In genomic region chr2:37344453-37345361, GRCh38 we compare ENCODE assay signal across 8 cellular contexts. TPM values are rescaled to one million over a fixed set of nuclear protein-coding genes. Genes with fewer than 3 reads are reported as not detected.
DNase-seq lines count a peak whose midpoint lies in the region; ATAC-seq and TF ChIP-seq lines count a peak whose summit lies in the region.

QPCT (plus strand) TSS chr2:37344630; CDS start chr2:37344732, 102 bp downstream.

- CTCF ChIA-PET in WTC11 (lab: Charles Lee) = interaction anchor here (0.6 to 2.7 kb wide), 3 partner anchors 52 to 646 kb away, joined by 3 to 17 read pairs (median 8); no protein-coding TSS in a partner anchor

- H3K9me3 Mint-ChIP-seq in WTC11 = no peaks in the 10 kb centered on the region
- H3K9me3 Mint-ChIP-seq in central memory CD8-positive, alpha-beta T cell = no peaks in the 10 kb centered on the region

- ATAC-seq in WTC11 = peak; percentile 30
- ATAC-seq in central memory CD8-positive, alpha-beta T cell (replicated peaks; ENCODE audit: extremely low read depth, poor library complexity, severe bottlenecking) = peak; percentile 89
- ATAC-seq in GM21619 (IDR thresholded peaks at IDR 0.05; ENCODE audit: unreplicated experiment) = no peak

- POLR2A ChIA-PET in WTC11 (lab: Charles Lee) = no interaction called here

- peak within 1 kb of the TSS; percentile 57 for H3K4me3 ChIP-seq in GM06990 (replicated peaks; ENCODE audit: low read depth, low read length)

- no peak within 1 kb of the TSS for H3K27ac Mint-ChIP-seq in WTC11
- H3K27ac Mint-ChIP-seq in central memory CD8-positive, alpha-beta T cell (ENCODE audit: low read depth) = peak within 1 kb of the TSS; percentile 83

- DNase-seq in GM06990 (ENCODE audit: extremely low read depth, insufficient read length) (peak; percentile 36), HT-29 (ENCODE audit: low spot score) (peak; percentile 79), WTC11 (ENCODE audit: low spot score) (peak; percentile 34), left kidney (ENCODE audit: low read depth, low spot score) (peak; percentile 80), globus pallidus (ENCODE audit: low spot score) (no peak)
- DNase-seq in central memory CD8-positive, alpha-beta T cell (ENCODE audit: low spot score in 2 of 2) = peak; percentile 39 to 67
- peak; percentile 34 to 41 (median 36) for DNase-seq in stimulated activated CD4-positive, alpha-beta T cell treated with anti-CD3 and anti-CD28 coated beads, TNF-alpha, amount 100 ng/mL, for 4 hours (ENCODE audit: low read depth in 3 of 3)

- H3K27me3 ChIP-seq in GM06990 (replicated peaks; ENCODE audit: control insufficient read depth, insufficient read depth, low read length) = peaks cover 6% of the 10 kb centered on the region

- H3K36me3 ChIP-seq in GM06990 (ENCODE audit: control insufficient read depth, insufficient read depth, low read length) = no peaks in the 10 kb centered on the region

- H3K4me3 Mint-ChIP-seq in WTC11 = peak within 1 kb of the TSS; percentile 78
- peak within 1 kb of the TSS; percentile 80 for H3K4me3 Mint-ChIP-seq in central memory CD8-positive, alpha-beta T cell

- TF ChIP-seq CTCF in GM06990 (IDR thresholded peaks at IDR 0.05; ENCODE audit: insufficient read depth, low read length, poor library complexity, severe bottlenecking) (no peak), WTC11 (IDR thresholded peaks at IDR 0.05) (no peak)

- no peaks in the 10 kb centered on the region for H3K36me3 Mint-ChIP-seq in WTC11
- peaks cover 1% of the 10 kb centered on the region for H3K36me3 Mint-ChIP-seq in central memory CD8-positive, alpha-beta T cell (ENCODE audit: insufficient read depth)

- peaks cover 3% of the 10 kb centered on the region; the same call in 1 of the 2 replicates for H3K27me3 Mint-ChIP-seq in WTC11 (ENCODE audit: low read depth)
- no peaks in the 10 kb centered on the region for H3K27me3 Mint-ChIP-seq in central memory CD8-positive, alpha-beta T cell

- peaks cover 54% of the 10 kb centered on the region for H3K4me1 Mint-ChIP-seq in WTC11
- H3K4me1 Mint-ChIP-seq in central memory CD8-positive, alpha-beta T cell = peaks cover 6% of the 10 kb centered on the region

TF ChIP-seq in WTC11, 78 proteins besides CTCF, POLR2A, EP300 and RAD21 (continues in another document):
- TF ChIP-seq ZNF281 (CRISPR knock-in tag; IDR thresholded peaks at IDR 0.05) (no peak), GABPB1 (CRISPR knock-in tag; IDR thresholded peaks at IDR 0.05) (no peak), ZNF396 (CRISPR knock-in tag; IDR thresholded peaks at IDR 0.05; ENCODE audit: borderline replicate concordance) (no peak), ZNF671 (CRISPR knock-in tag; IDR thresholded peaks at IDR 0.05) (no peak), ZNF317 (CRISPR knock-in tag; IDR thresholded peaks at IDR 0.05; ENCODE audit: borderline replicate concordance, low read depth) (no peak), PRRX2 (CRISPR knock-in tag; IDR thresholded peaks at IDR 0.05) (no peak), CBFB (CRISPR knock-in tag; IDR thresholded peaks at IDR 0.05; ENCODE audit: low read depth) (no peak), ZNF219 (CRISPR knock-in tag; IDR thresholded peaks at IDR 0.05; ENCODE audit: borderline replicate concordance) (no peak), SOX15 (CRISPR knock-in tag; IDR thresholded peaks at IDR 0.05) (no peak), JAZF1 (CRISPR knock-in tag; IDR thresholded peaks at IDR 0.05) (no peak), ZNF423 (CRISPR knock-in tag; IDR thresholded peaks at IDR 0.05) (peak; percentile 56; the same call in 1 of the 2 replicates)
- TF ChIP-seq, protein P1, sequence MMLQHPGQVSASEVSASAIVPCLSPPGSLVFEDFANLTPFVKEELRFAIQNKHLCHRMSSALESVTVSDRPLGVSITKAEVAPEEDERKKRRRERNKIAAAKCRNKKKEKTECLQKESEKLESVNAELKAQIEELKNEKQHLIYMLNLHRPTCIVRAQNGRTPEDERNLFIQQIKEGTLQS (CRISPR knock-in tag; conservative IDR thresholded peaks at IDR 0.05) = no peak
- TF ChIP-seq, protein P2, sequence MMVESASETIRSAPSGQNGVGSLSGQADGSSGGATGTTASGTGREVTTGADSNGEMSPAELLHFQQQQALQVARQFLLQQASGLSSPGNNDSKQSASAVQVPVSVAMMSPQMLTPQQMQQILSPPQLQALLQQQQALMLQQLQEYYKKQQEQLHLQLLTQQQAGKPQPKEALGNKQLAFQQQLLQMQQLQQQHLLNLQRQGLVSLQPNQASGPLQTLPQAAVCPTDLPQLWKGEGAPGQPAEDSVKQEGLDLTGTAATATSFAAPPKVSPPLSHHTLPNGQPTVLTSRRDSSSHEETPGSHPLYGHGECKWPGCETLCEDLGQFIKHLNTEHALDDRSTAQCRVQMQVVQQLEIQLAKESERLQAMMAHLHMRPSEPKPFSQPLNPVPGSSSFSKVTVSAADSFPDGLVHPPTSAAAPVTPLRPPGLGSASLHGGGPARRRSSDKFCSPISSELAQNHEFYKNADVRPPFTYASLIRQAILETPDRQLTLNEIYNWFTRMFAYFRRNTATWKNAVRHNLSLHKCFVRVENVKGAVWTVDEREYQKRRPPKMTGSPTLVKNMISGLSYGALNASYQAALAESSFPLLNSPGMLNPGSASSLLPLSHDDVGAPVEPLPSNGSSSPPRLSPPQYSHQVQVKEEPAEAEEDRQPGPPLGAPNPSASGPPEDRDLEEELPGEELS (CRISPR knock-in tag; IDR thresholded peaks at IDR 0.05) = no peak
- TF ChIP-seq, protein P3, sequence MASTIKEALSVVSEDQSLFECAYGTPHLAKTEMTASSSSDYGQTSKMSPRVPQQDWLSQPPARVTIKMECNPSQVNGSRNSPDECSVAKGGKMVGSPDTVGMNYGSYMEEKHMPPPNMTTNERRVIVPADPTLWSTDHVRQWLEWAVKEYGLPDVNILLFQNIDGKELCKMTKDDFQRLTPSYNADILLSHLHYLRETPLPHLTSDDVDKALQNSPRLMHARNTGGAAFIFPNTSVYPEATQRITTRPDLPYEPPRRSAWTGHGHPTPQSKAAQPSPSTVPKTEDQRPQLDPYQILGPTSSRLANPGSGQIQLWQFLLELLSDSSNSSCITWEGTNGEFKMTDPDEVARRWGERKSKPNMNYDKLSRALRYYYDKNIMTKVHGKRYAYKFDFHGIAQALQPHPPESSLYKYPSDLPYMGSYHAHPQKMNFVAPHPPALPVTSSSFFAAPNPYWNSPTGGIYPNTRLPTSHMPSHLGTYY (CRISPR knock-in tag; IDR thresholded peaks at IDR 0.05) = no peak
- TF ChIP-seq, protein P4, sequence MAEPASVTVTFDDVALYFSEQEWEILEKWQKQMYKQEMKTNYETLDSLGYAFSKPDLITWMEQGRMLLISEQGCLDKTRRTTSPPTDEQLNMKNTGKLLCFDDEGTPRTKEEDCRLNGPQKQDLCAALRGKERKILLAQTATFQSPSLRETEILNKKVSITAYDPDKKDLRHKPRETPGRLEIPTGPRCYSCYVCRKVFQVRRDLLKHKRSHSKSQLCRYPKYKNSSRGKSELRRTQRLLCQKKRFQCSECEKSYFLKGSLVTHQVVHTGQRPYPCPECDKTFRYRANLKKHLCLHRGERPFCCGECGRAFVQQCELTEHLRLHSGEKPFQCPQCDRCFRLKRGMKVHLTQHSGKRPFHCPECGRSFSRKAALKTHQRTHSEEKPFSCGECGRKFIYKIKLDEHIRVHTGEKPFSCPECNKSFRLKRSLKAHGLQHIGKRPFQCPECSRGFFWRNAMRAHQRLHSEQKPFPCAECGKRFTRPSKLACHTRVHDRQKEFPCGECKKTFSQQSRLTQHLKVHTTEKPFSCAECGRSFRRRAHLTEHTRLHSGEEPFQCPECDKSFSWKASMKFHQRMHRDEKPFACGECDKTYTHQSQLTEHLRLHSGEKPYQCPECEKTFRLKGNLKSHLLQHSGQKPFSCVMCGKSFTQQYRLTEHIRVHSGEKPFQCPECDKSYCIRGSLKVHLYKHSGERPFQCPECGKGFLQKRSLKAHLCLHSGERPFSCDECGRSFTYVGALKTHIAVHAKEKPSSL (CRISPR knock-in tag; conservative IDR thresholded peaks at IDR 0.05) = no peak
- TF ChIP-seq, protein P5, sequence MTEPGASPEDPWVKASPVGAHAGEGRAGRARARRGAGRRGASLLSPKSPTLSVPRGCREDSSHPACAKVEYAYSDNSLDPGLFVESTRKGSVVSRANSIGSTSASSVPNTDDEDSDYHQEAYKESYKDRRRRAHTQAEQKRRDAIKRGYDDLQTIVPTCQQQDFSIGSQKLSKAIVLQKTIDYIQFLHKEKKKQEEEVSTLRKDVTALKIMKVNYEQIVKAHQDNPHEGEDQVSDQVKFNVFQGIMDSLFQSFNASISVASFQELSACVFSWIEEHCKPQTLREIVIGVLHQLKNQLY (CRISPR knock-in tag; IDR thresholded peaks at IDR 0.05) = no peak

RNA-seq across cellular contexts. Expression of gene QPCT, which starts in this region (rescaled TPM):
- total RNA-seq in HT-29 (2014; rRNA removed; shearing (Covaris generic)) = 54.2 and 54.3 TPM in 2 replicates
- 13.6 to 19.9 TPM (median 19.5 TPM) in 3 replicates for total RNA-seq in WTC11 (2021)
